ENCODE assay signal across 21 cellular contexts in the genomic region with DNA sequence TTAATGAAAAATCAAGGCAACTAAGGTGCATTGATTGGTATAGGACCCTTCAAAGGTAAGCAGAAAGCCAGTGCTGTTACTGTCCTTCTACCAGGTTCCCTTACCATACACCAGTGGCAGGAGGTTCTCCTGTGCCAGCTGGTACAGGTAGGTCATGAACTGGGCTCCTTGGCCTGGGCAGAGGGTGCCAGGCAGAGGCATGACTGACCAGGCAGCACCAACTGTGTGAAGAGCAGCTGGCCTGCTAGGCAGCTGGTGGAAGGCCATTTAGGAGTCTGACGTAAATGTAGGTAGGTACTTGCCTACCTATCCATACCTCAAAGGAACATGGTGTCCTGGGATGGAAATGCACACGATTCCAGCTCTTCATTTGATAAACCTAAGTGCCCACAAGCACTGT. TPM values are rescaled to one million over a fixed set of nuclear protein-coding genes. Genes with fewer than 3 reads are reported as not detected.
DNase-seq lines count a peak whose midpoint lies in the region; ATAC-seq, FAIRE-seq and TF ChIP-seq lines count a peak whose summit lies in the region.
"Had no signal": no experiment of that assay in that cellular context is flagged by ENCODE, and none has a peak within 500 bp of the region (broad histone marks: within the 10 kb centered on the region; RNA-seq: fewer than 3 reads in every experiment).

No MANE protein-coding gene starts in this region.

- TF ChIP-seq EP300 in HepG2 (IDR thresholded peaks at IDR 0.05; ENCODE audit: low read depth in 2 of 2, low read length in 2 of 2) (no peak), HepG2 (CRISPR knock-in tag; IDR thresholded peaks at IDR 0.05; ENCODE audit: borderline replicate concordance) (no peak)

- H3K4me2 ChIP-seq in HepG2 (ENCODE audit: low read depth, low read length), result no peak overlapping the region

- no peak for TF ChIP-seq RAD21 in HepG2 (CRISPR knock-in tag; IDR thresholded peaks at IDR 0.05)

- H4K20me1 ChIP-seq in HepG2 (ENCODE audit: insufficient read depth, low read length), result no peaks in the 10 kb centered on the region

- H3K27ac Mint-ChIP-seq in stimulated activated memory B cell treated with anti-CD40 and anti-IgM and Interleukin-4, amounts not matched to agents 10 μg/mL and 1 μg/mL and 100 μg/mL, for 72 hours, result peak overlapping the region; percentile 54

- H3K4me1 ChIP-seq in right atrium auricular region (no peaks in the 10 kb centered on the region), HepG2 (ENCODE audit: insufficient read depth, low read length) (no peaks in the 10 kb centered on the region)
- H3K4me1 ChIP-seq: HAP-1 had no signal

- H3K36me3 ChIP-seq in right atrium auricular region (peaks cover 47% of the 10 kb centered on the region), HepG2 (replicated peaks in 1 of 2; ENCODE audit: control insufficient read depth in 1 of 2, insufficient read depth in 2 of 2, low read length in 2 of 2) (peaks cover 10 to 43% of the 10 kb centered on the region in 2 experiments)

- TF ChIP-seq CTCF in right atrium auricular region (IDR thresholded peaks at IDR 0.05) (no peak), HepG2 (CRISPR knock-in tag; IDR thresholded peaks at IDR 0.05) (no peak)

- H3K79me2 ChIP-seq in HepG2 (ENCODE audit: insufficient read depth, low read length), result no peaks in the 10 kb centered on the region

- no peak overlapping the region for H3K9ac ChIP-seq in HepG2 (ENCODE audit: insufficient read depth, low read depth, low read length)
- H3K9ac ChIP-seq: GM23248 had no signal

- H3K9me3 ChIP-seq in right atrium auricular region (no peaks in the 10 kb centered on the region), HepG2 (ENCODE audit: low read length) (no peaks in the 10 kb centered on the region)
- H3K9me3 ChIP-seq: HAP-1 had no signal

- H3K27me3 Mint-ChIP-seq in stimulated activated memory B cell treated with anti-CD40 and anti-IgM and Interleukin-4, amounts not matched to agents 10 μg/mL and 1 μg/mL and 100 μg/mL, for 72 hours, result no peaks in the 10 kb centered on the region

- CTCF ChIA-PET in HepG2 (lab: Yijun Ruan, JAX; ENCODE audit: low intra/inter-chr PET ratio, low total read pairs), result no interaction called here

- H2AFZ ChIP-seq in HepG2 (ENCODE audit: low read length), result no peak overlapping the region
- H2AFZ ChIP-seq: GM23248 had no signal

- intact Hi-C loops in left cardiac atrium (cut with DNase I) (no loop called here), HepG2 (cut with micrococcal nuclease; ENCODE audit: unreplicated experiment) (no loop called here)

- ATAC-seq in left cardiac atrium (no peak), HepG2 (peak; percentile 11; the same call in 2 of the 3 replicates)
- ATAC-seq in stimulated activated memory B cell treated with anti-CD40 and anti-IgM and Interleukin-4, amounts not matched to agents 10 μg/mL and 1 μg/mL and 100 μg/mL, for 72 hours, result no peak
- ATAC-seq: PC-3 had no signal

- peaks cover 29% of the 10 kb centered on the region for H3K36me3 Mint-ChIP-seq in stimulated activated memory B cell treated with anti-CD40 and anti-IgM and Interleukin-4, amounts not matched to agents 10 μg/mL and 1 μg/mL and 100 μg/mL, for 72 hours

- 97% methylated on average over 2 of the region's 2 CpGs for WGBS in HepG2 (ENCODE audit: low lambda C conversion rate)

- no peak overlapping the region for H3K4me3 Mint-ChIP-seq in stimulated activated memory B cell treated with anti-CD40 and anti-IgM and Interleukin-4, amounts not matched to agents 10 μg/mL and 1 μg/mL and 100 μg/mL, for 72 hours
- H3K4me3 Mint-ChIP-seq: CD14-positive monocyte had no signal

- no peaks in the 10 kb centered on the region for H3K9me3 Mint-ChIP-seq in stimulated activated memory B cell treated with anti-CD40 and anti-IgM and Interleukin-4, amounts not matched to agents 10 μg/mL and 1 μg/mL and 100 μg/mL, for 72 hours
- H3K9me3 Mint-ChIP-seq: CD14-positive monocyte had no signal

- DNase-seq in NCI-H524 (lab: John Stamatoyannopoulos, UW) (peak; percentile 58 to 67), NCI-H524 treated with DMSO at 0.1 percent for 48 hours (lab: John Stamatoyannopoulos, UW) (no peak), right atrium auricular region (ENCODE audit: low spot score) (peak; percentile 18), left cardiac atrium (no peak), HepG2 (ENCODE audit: low spot score) (no peak), HuH-7.5 (ENCODE audit: low spot score) (no peak), NCI-H1417 (lab: John Stamatoyannopoulos, UW) (no peak)
- DNase-seq: 8988T, COR-L47, DMS153, GDM1, GM23248, NCI-H1048, NCI-H1436 treated with DMSO at 0.1 percent for 48 hours, NCI-H2029 treated with DMSO at 0.1 percent for 48 hours, NCI-H774, PC-3, RPMI8226 had no signal

- no peak overlapping the region for H3K27ac ChIP-seq in right atrium auricular region
- H3K27ac ChIP-seq in HepG2 (ENCODE audit: extremely low read length, insufficient read depth, low read length), result no peak overlapping the region
- H3K27ac ChIP-seq: GM23248 had no signal

- FAIRE-seq in HepG2 (lab: Jason Lieb, UNC), result no peak

- H3K4me1 Mint-ChIP-seq in stimulated activated memory B cell treated with anti-CD40 and anti-IgM and Interleukin-4, amounts not matched to agents 10 μg/mL and 1 μg/mL and 100 μg/mL, for 72 hours, result peaks cover 23% of the 10 kb centered on the region

- no TSS peak for BruUV-seq in HepG2 (replicated peaks; lab: Mats Ljungman, UMichigan)

- in situ Hi-C loops in HepG2 (cut with HindIII; ENCODE audit: extremely low pct_ligation_motif_present, low pct_unique_long_range_greater_than_20kb), result loop anchor here (10.0 kb wide), 1 partner anchor 492 kb away; no protein-coding TSS in a partner anchor

- H3K27me3 ChIP-seq in right atrium auricular region, result no peaks in the 10 kb centered on the region
- no peaks in the 10 kb centered on the region for H3K27me3 ChIP-seq in HepG2 (ENCODE audit: control insufficient read depth in 1 of 2, insufficient read depth in 2 of 2, low read length in 2 of 2)

- no peak overlapping the region for H3K4me3 ChIP-seq in right atrium auricular region
- no peak overlapping the region for H3K4me3 ChIP-seq in HepG2 (replicated peaks in 1 of 3; ENCODE audit: insufficient read depth in 1 of 3, low read depth in 2 of 3, low read length in 3 of 3)
- H3K4me3 ChIP-seq: GM23248, HAP-1 had no signal

- peak in 1 of 2 experiments; percentile 48; a peak in 1 of 4 replicates for TF ChIP-seq POLR2A in HepG2 (IDR thresholded peaks at IDR 0.05; ENCODE audit: insufficient read depth in 1 of 2, low read depth in 2 of 2, low read length in 2 of 2)

- POLR2A ChIA-PET in HepG2 (lab: Yijun Ruan, JAX), result interaction anchor here (1.3 kb wide), 1 partner anchor 15 kb away, joined by 4 read pairs; no protein-coding TSS in a partner anchor

RNA-seq across cellular contexts. Expression of a gene that starts 16.4 kb away (rescaled TPM):
- total RNA-seq in right atrium auricular region, result 100 to 1,000 TPM in 1 of 2 donors, 10 to 100 TPM in 1; 77.7 to 101 TPM
- total RNA-seq in left cardiac atrium, result 10 to 100 TPM; 93.4 to 97.1 TPM
- 158 and 192 TPM in 2 replicates for total RNA-seq in HepG2 (2016; rRNA removed; fragmentation: Illumina TruSeq; extraction: Trizol)
- 122 and 175 TPM in 2 replicates for total RNA-seq in HepG2 (2016; cell fraction: cytosol; rRNA removed; fragmentation: Illumina TruSeq; extraction: Trizol; ENCODE audit: low read depth)
- 162 and 186 TPM in 2 replicates for total RNA-seq in HepG2 (2016; cell fraction: insoluble cytoplasmic fraction; rRNA removed; fragmentation: Illumina TruSeq; extraction: Trizol)
- 303 and 344 TPM in 2 replicates for total RNA-seq in HepG2 (2016; cell fraction: membrane; rRNA removed; fragmentation: Illumina TruSeq; extraction: Trizol)
- 81.6 and 92.8 TPM in 2 replicates for total RNA-seq in HepG2 (2016; cell fraction: nucleus; rRNA removed; fragmentation: Illumina TruSeq; extraction: Trizol)
- polyA plus RNA-seq in HepG2 (2011; rRNA removed), result 250 and 325 TPM in 2 replicates
- 211 and 253 TPM in 2 replicates for polyA plus RNA-seq in HepG2 (2011; cell fraction: cytosol; rRNA removed)
- polyA plus RNA-seq in HepG2 (2011; cell fraction: nucleus; rRNA removed), result 57.2 and 73.6 TPM in 2 replicates
- 159 and 220 TPM in 2 replicates for polyA plus RNA-seq in HepG2 (2012)
- polyA plus RNA-seq in HepG2 (2016; cell fraction: cytosol; fragmentation: Illumina TruSeq; extraction: Trizol; ENCODE audit: low read depth), result 251 and 392 TPM in 2 replicates
- 347 and 364 TPM in 2 replicates for polyA plus RNA-seq in HepG2 (2016; cell fraction: insoluble cytoplasmic fraction; fragmentation: Illumina TruSeq; extraction: Trizol; ENCODE audit: low read depth)
- 489 and 569 TPM in 2 replicates for polyA plus RNA-seq in HepG2 (2016; cell fraction: membrane; fragmentation: Illumina TruSeq; extraction: Trizol; ENCODE audit: low read depth)
- 196 and 201 TPM in 2 replicates for polyA plus RNA-seq in HepG2 (2016; cell fraction: nucleus; fragmentation: Illumina TruSeq; extraction: Trizol; ENCODE audit: insufficient read depth, low read depth)
- polyA minus RNA-seq in HepG2 (2011; rRNA and poly(A)+ RNA removed; ENCODE audit: low replicate concordance), result 35.1 and 119 TPM in 2 replicates
- 82.6 and 91.2 TPM in 2 replicates for polyA minus RNA-seq in HepG2 (2011; cell fraction: cytosol; rRNA and poly(A)+ RNA removed)
- 41.5 and 46.2 TPM in 2 replicates for polyA minus RNA-seq in HepG2 (2011; cell fraction: nucleus; rRNA and poly(A)+ RNA removed)

RNA-seq across cellular contexts. Expression of a gene that starts 23.3 kb away (rescaled TPM):
- total RNA-seq in right atrium auricular region (10 to 100 TPM; 25.3 to 25.4 TPM), left cardiac atrium (10 to 100 TPM; 23.9 to 38.1 TPM), HepG2 (2016; rRNA removed; fragmentation: Illumina TruSeq; extraction: Trizol) (655 and 1,008 TPM in 2 replicates)
- 98.8 and 107 TPM in 2 replicates for total RNA-seq in HepG2 (2016; cell fraction: cytosol; rRNA removed; fragmentation: Illumina TruSeq; extraction: Trizol; ENCODE audit: low read depth)
- 668 and 1,045 TPM in 2 replicates for total RNA-seq in HepG2 (2016; cell fraction: insoluble cytoplasmic fraction; rRNA removed; fragmentation: Illumina TruSeq; extraction: Trizol)
- 125 and 133 TPM in 2 replicates for total RNA-seq in HepG2 (2016; cell fraction: membrane; rRNA removed; fragmentation: Illumina TruSeq; extraction: Trizol)
- 265 and 280 TPM in 2 replicates for total RNA-seq in HepG2 (2016; cell fraction: nucleus; rRNA removed; fragmentation: Illumina TruSeq; extraction: Trizol)
- polyA plus RNA-seq in HepG2 (2011; rRNA removed), result 174 and 229 TPM in 2 replicates
- 262 and 317 TPM in 2 replicates for polyA plus RNA-seq in HepG2 (2011; cell fraction: cytosol; rRNA removed)
- 129 and 154 TPM in 2 replicates for polyA plus RNA-seq in HepG2 (2011; cell fraction: nucleus; rRNA removed)
- 119 and 185 TPM in 2 replicates for polyA plus RNA-seq in HepG2 (2012)
- 44.9 and 46.3 TPM in 2 replicates for polyA plus RNA-seq in HepG2 (2016; cell fraction: cytosol; fragmentation: Illumina TruSeq; extraction: Trizol; ENCODE audit: low read depth)
- polyA plus RNA-seq in HepG2 (2016; cell fraction: insoluble cytoplasmic fraction; fragmentation: Illumina TruSeq; extraction: Trizol; ENCODE audit: low read depth), result 1,031 and 1,115 TPM in 2 replicates
- polyA plus RNA-seq in HepG2 (2016; cell fraction: membrane; fragmentation: Illumina TruSeq; extraction: Trizol; ENCODE audit: low read depth), result 59.3 and 65.9 TPM in 2 replicates
- polyA plus RNA-seq in HepG2 (2016; cell fraction: nucleus; fragmentation: Illumina TruSeq; extraction: Trizol; ENCODE audit: insufficient read depth, low read depth), result 404 and 418 TPM in 2 replicates
- 287 and 339 TPM in 2 replicates for polyA minus RNA-seq in HepG2 (2011; rRNA and poly(A)+ RNA removed; ENCODE audit: low replicate concordance)
- polyA minus RNA-seq in HepG2 (2011; cell fraction: cytosol; rRNA and poly(A)+ RNA removed), result 119 and 149 TPM in 2 replicates
- 61.0 and 63.3 TPM in 2 replicates for polyA minus RNA-seq in HepG2 (2011; cell fraction: nucleus; rRNA and poly(A)+ RNA removed)

RNA-seq across cellular contexts. Expression of a gene that starts 30.3 kb away (rescaled TPM):
- 10 to 100 TPM; 45.5 to 60.8 TPM for total RNA-seq in right atrium auricular region
- 10 to 100 TPM; 57.7 to 77.7 TPM for total RNA-seq in left cardiac atrium
- total RNA-seq in HepG2 (2016; rRNA removed; fragmentation: Illumina TruSeq; extraction: Trizol), result 69.6 and 81.3 TPM in 2 replicates
- 29.8 and 34.6 TPM in 2 replicates for total RNA-seq in HepG2 (2016; cell fraction: cytosol; rRNA removed; fragmentation: Illumina TruSeq; extraction: Trizol; ENCODE audit: low read depth)
- 67.6 and 76.1 TPM in 2 replicates for total RNA-seq in HepG2 (2016; cell fraction: insoluble cytoplasmic fraction; rRNA removed; fragmentation: Illumina TruSeq; extraction: Trizol)
- 75.4 and 77.9 TPM in 2 replicates for total RNA-seq in HepG2 (2016; cell fraction: membrane; rRNA removed; fragmentation: Illumina TruSeq; extraction: Trizol)
- total RNA-seq in HepG2 (2016; cell fraction: nucleus; rRNA removed; fragmentation: Illumina TruSeq; extraction: Trizol), result 56.4 and 64.9 TPM in 2 replicates
- 143 and 153 TPM in 2 replicates for polyA plus RNA-seq in HepG2 (2011; rRNA removed)
- 73.9 and 132 TPM in 2 replicates for polyA plus RNA-seq in HepG2 (2011; cell fraction: cytosol; rRNA removed)
- polyA plus RNA-seq in HepG2 (2011; cell fraction: nucleus; rRNA removed), result 85.0 and 104 TPM in 2 replicates
- 48.6 and 65.3 TPM in 2 replicates for polyA plus RNA-seq in HepG2 (2012)
- 29.3 and 38.2 TPM in 2 replicates for polyA plus RNA-seq in HepG2 (2016; cell fraction: cytosol; fragmentation: Illumina TruSeq; extraction: Trizol; ENCODE audit: low read depth)
- polyA plus RNA-seq in HepG2 (2016; cell fraction: insoluble cytoplasmic fraction; fragmentation: Illumina TruSeq; extraction: Trizol; ENCODE audit: low read depth), result 50.6 and 50.7 TPM in 2 replicates
- 47.8 and 51.2 TPM in 2 replicates for polyA plus RNA-seq in HepG2 (2016; cell fraction: membrane; fragmentation: Illumina TruSeq; extraction: Trizol; ENCODE audit: low read depth)
- 75.6 and 80.4 TPM in 2 replicates for polyA plus RNA-seq in HepG2 (2016; cell fraction: nucleus; fragmentation: Illumina TruSeq; extraction: Trizol; ENCODE audit: insufficient read depth, low read depth)
- polyA minus RNA-seq in HepG2 (2011; rRNA and poly(A)+ RNA removed; ENCODE audit: low replicate concordance), result 57.4 and 273 TPM in 2 replicates
- 55.2 and 56.1 TPM in 2 replicates for polyA minus RNA-seq in HepG2 (2011; cell fraction: cytosol; rRNA and poly(A)+ RNA removed)
- 65.8 and 78.7 TPM in 2 replicates for polyA minus RNA-seq in HepG2 (2011; cell fraction: nucleus; rRNA and poly(A)+ RNA removed)

Comparison
In these comparisons a context has a peak if more than half of its experiments do, and no peak if none do; other contexts are left out.
1. DNase-seq: peak in NCI-H524 (2 of 2) and right atrium auricular region (single experiment); none in NCI-H524 treated with DMSO at 0.1 percent for 48 hours (single experiment), left cardiac atrium (single experiment), HepG2 (single experiment), HuH-7.5 (single experiment) and NCI-H1417 (0 of 3).